ENCODE assay signal across 8 cellular contexts in the genomic region with DNA sequence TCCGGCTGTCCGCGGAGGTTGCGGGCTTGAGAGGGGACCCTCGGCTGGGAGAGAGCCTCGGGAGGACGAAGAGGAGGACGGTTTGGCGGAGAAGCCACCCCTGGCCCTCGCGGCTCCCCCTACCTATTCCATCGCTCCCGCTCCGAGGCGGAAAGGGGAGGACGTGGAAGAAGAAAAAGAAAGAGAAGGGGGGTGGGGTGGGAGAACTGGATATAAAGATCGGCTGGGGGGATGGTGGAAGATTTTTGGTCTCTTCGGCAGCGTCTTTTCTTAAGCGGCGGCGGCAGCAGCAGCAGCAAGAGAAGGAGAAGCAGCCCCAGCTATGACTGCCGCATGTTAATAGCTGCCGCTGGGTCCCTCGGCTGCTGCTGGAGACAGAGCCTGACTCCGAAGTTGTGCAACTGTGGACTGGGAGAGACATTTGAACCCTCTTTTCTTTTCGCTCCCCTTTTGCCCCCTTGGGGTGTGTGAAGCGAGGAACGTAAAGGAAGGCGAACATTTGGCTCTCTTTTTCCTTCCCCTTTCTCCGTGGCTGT. TPM values are rescaled to one million over a fixed set of nuclear protein-coding genes. Genes with fewer than 3 reads are reported as not detected.
A peak's percentile ranks its signal among the peaks of the same experiment; 100 is the strongest.
DNase-seq lines count a peak whose midpoint lies in the region; ATAC-seq, FAIRE-seq and TF ChIP-seq lines count a peak whose summit lies in the region.

No MANE protein-coding gene starts in this region.

- FAIRE-seq in bronchial epithelial cell (lab: Jason Lieb, UNC): no peak

- H3K4me3 ChIP-seq in bronchial epithelial cell (ENCODE audit: low read depth, low read length): peak overlapping the region; percentile 35
- peak overlapping the region; percentile 62 for H3K4me3 ChIP-seq in kidney epithelial cell (ENCODE audit: low read depth, low read length)

- no peak for ATAC-seq in GM18870 (IDR thresholded peaks at IDR 0.05; ENCODE audit: unreplicated experiment)
- no peak for ATAC-seq in HG03045 (IDR thresholded peaks at IDR 0.05; ENCODE audit: unreplicated experiment)
- no peak for ATAC-seq in GM18909 (IDR thresholded peaks at IDR 0.05; ENCODE audit: poor library complexity, unreplicated experiment)

- peaks cover 20% of the 10 kb centered on the region for H3K27me3 ChIP-seq in bronchial epithelial cell (ENCODE audit: control insufficient read depth, insufficient read depth, low read length)
- H3K27me3 ChIP-seq in kidney epithelial cell (ENCODE audit: control insufficient read depth, insufficient read depth, low read length): peaks cover 26% of the 10 kb centered on the region

- DNase-seq in SIG-M5 treated with dmso at 0.1 percent for 504 hours (lab: John Stamatoyannopoulos, UW; ENCODE audit: unreplicated experiment) (peak; percentile 35), SIG-M5 (lab: John Stamatoyannopoulos, UW) (no peak), bronchial epithelial cell (ENCODE audit: low read depth) (no peak), kidney epithelial cell (ENCODE audit: low read depth) (no peak), superior temporal gyrus (ENCODE audit: extremely low spot score) (peak; percentile 65)

- H3K36me3 ChIP-seq in bronchial epithelial cell (ENCODE audit: control insufficient read depth, insufficient read depth, low read length) (no peaks in the 10 kb centered on the region), kidney epithelial cell (ENCODE audit: control insufficient read depth, insufficient read depth, low read length) (no peaks in the 10 kb centered on the region)

- TF ChIP-seq CTCF in bronchial epithelial cell (IDR thresholded peaks at IDR 0.05; ENCODE audit: insufficient read depth, low read length, severe bottlenecking) (no peak), kidney epithelial cell (IDR thresholded peaks at IDR 0.05; ENCODE audit: insufficient read depth, low read length, poor library complexity, severe bottlenecking) (no peak)

RNA-seq across cellular contexts. Expression of a gene that starts 0.9 kb away (rescaled TPM):
- total RNA-seq in bronchial epithelial cell (under 0.01 and 0.13 TPM in 2 replicates), kidney epithelial cell (2.1 and 2.5 TPM in 2 replicates)

Comparison
In these comparisons a context has a peak if more than half of its experiments do, and no peak if none do; other contexts are left out.
1. DNase-seq: peak in SIG-M5 treated with dmso at 0.1 percent for 504 hours (single experiment) and superior temporal gyrus (single experiment); none in SIG-M5 (single experiment), bronchial epithelial cell (single experiment) and kidney epithelial cell (single experiment).